9 cellular contexts compared by ENCODE assay signal in the genomic region with DNA sequence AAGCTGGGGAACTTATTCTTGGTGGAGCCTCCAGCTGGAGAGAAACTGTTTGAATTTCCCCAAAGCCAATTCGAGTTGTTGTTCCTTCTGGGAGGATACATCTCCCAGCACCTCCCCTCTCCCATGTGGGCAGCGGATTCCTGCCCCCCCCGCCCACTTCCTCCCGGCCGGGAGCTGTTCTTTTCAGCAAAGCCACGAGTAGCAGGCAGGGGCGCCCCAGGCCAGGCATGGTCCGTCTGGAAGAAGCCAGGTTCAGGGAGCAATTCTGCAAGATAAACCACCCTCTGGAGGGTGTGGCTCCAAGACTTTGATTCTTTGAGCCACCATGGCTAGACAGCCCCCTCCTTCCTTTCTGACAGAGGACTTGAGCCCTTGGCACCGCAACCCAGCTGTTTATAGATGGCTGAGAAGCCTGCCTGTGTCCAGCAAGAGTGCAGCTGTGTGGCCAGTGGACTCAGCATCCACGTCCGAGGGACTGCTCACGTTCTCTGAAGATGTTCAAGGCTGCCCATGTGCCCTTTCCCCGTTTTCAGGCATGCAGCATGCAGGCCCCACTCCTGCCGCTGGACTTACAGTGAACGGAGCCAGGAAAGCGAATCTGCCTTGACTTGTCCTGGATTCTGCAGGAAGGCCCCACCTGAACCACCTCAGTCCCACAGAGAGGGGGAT.
DNase-seq lines count a peak whose midpoint lies in the region; ATAC-seq, FAIRE-seq and TF ChIP-seq lines count a peak whose summit lies in the region.
"Had no signal": no experiment of that assay in that cellular context is flagged by ENCODE, and none has a peak within 500 bp of the region (broad histone marks: within the 10 kb centered on the region; RNA-seq: fewer than 3 reads in every experiment).

No MANE protein-coding gene starts in this region.

- no peaks in the 10 kb centered on the region for H3K9me3 ChIP-seq in K562 (replicated peaks; ENCODE audit: control insufficient read depth, insufficient read depth, low read depth, low read length)
- H3K9me3 ChIP-seq in hepatocyte (ENCODE audit: low read depth): no peaks in the 10 kb centered on the region

- intact Hi-C loops in K562 (cut with micrococcal nuclease): no loop called here

- H3K36me3 ChIP-seq in GM23338 (ENCODE audit: insufficient read depth) (no peaks in the 10 kb centered on the region), K562 (ENCODE audit: control insufficient read depth, insufficient read depth, low read length) (no peaks in the 10 kb centered on the region), hepatocyte (replicated peaks; ENCODE audit: insufficient read depth, low read depth) (no peaks in the 10 kb centered on the region)

- H3K4me1 ChIP-seq in GM23338 (ENCODE audit: insufficient read depth): peaks cover 12% of the 10 kb centered on the region
- H3K4me1 ChIP-seq in K562 (replicated peaks in 1 of 2; ENCODE audit: control insufficient read depth in 2 of 2, insufficient read depth in 2 of 2, low read length in 2 of 2): peaks cover 0 to 12% of the 10 kb centered on the region in 2 experiments; a peak in 2 of 5 replicates
- peaks cover 5% of the 10 kb centered on the region for H3K4me1 ChIP-seq in hepatocyte (ENCODE audit: insufficient read depth)

- DNase-seq in GM23338 (ENCODE audit: low spot score) (peak; percentile 74), K562 (ENCODE audit: extremely low read depth in 1 of 4, low spot score in 3 of 4) (peak; percentile 16 to 45 (median 38)), hepatocyte (ENCODE audit: low spot score) (peak; percentile 81), DMS79 treated with DMSO at 0.1 percent for 48 hours (lab: John Stamatoyannopoulos, UW) (no peak), globus pallidus (ENCODE audit: low spot score) (no peak)
- DNase-seq in T-helper 2 cell treated with Interferon-gamma antibody and Interleukin-4, amounts not matched to agents 5 μg/mL and 100 μg/mL, for 36 hours (ENCODE audit: low spot score): no peak
- DNase-seq in activated T-cell treated with anti-CD3 and anti-CD28 coated beads, Interleukin-2, amount 50 U/mL, for 1 hour: no peak

- H3K79me2 ChIP-seq in GM23338 (replicated peaks; ENCODE audit: insufficient read depth): no peaks in the 10 kb centered on the region
- H3K79me2 ChIP-seq in K562 (ENCODE audit: control insufficient read depth, insufficient read depth, low read length): no peaks in the 10 kb centered on the region
- H3K79me2 ChIP-seq in hepatocyte: no peaks in the 10 kb centered on the region

- no peaks in the 10 kb centered on the region for H4K20me1 ChIP-seq in GM23338 (replicated peaks; ENCODE audit: insufficient read depth)
- H4K20me1 ChIP-seq in K562 (replicated peaks; ENCODE audit: control insufficient read depth, insufficient read depth, low read length): no peaks in the 10 kb centered on the region
- no peaks in the 10 kb centered on the region for H4K20me1 ChIP-seq in hepatocyte (ENCODE audit: insufficient read depth, poor library complexity, severe bottlenecking)

- no peaks in the 10 kb centered on the region for H3K9me1 ChIP-seq in K562 (ENCODE audit: control insufficient read depth, insufficient read depth, low read length)

- POLR2A ChIA-PET in K562 (lab: Yijun Ruan, JAX): interaction anchor here (0.5 to 0.9 kb wide), 4 partner anchors 11 to 560 kb away, joined by 3 to 5 read pairs (median 4); no protein-coding TSS in a partner anchor

- H3K27ac ChIP-seq in GM23338 (ENCODE audit: low read depth) (peak overlapping the region; percentile 55; the same call in 1 of the 2 replicates), K562 (ENCODE audit: extremely low read depth, low read depth, low read length) (no peak overlapping the region), hepatocyte (peak overlapping the region; percentile 77), skin epidermis (peak overlapping the region in 20 of 21 experiments; percentile 14 to 87 (median 56))

- no peak overlapping the region for H3K27ac Mint-ChIP-seq in GM23338
- H3K27ac Mint-ChIP-seq in T-helper 2 cell treated with Interferon-gamma antibody and Interleukin-4, amounts not matched to agents 5 μg/mL and 100 μg/mL, for 36 hours: no peak overlapping the region

- peaks cover 14% of the 10 kb centered on the region for H3K27me3 Mint-ChIP-seq in GM23338 (ENCODE audit: insufficient read depth, low read depth, poor library complexity)
- peaks cover 13% of the 10 kb centered on the region for H3K27me3 Mint-ChIP-seq in T-helper 2 cell treated with Interferon-gamma antibody and Interleukin-4, amounts not matched to agents 5 μg/mL and 100 μg/mL, for 36 hours (ENCODE audit: low read depth)

- H3K4me2 ChIP-seq in GM23338: peak overlapping the region; percentile 68
- peak overlapping the region; percentile 46 for H3K4me2 ChIP-seq in K562 (ENCODE audit: insufficient read depth, low read length)
- peak overlapping the region; percentile 76 for H3K4me2 ChIP-seq in hepatocyte

- BruUV-seq in K562 (replicated peaks; lab: Mats Ljungman, UMichigan): no TSS peak

- H3K9me3 Mint-ChIP-seq in GM23338: no peaks in the 10 kb centered on the region
- no peaks in the 10 kb centered on the region for H3K9me3 Mint-ChIP-seq in T-helper 2 cell treated with Interferon-gamma antibody and Interleukin-4, amounts not matched to agents 5 μg/mL and 100 μg/mL, for 36 hours

- WGBS in K562 (ENCODE audit: insufficient coverage, low coverage, missing lambda C conversion rate): 2% methylated on average over 12 of the region's 16 CpGs
- 48% methylated on average over 16 of the region's 16 CpGs for WGBS in hepatocyte (ENCODE audit: low lambda C conversion rate, missing lambda C conversion rate)

- no peak for FAIRE-seq in K562 (lab: Jason Lieb, UNC)
- FAIRE-seq: GM12892 had no signal

- H3K27me3 ChIP-seq in GM23338 (ENCODE audit: insufficient read depth) (no peaks in the 10 kb centered on the region), K562 (ENCODE audit: control insufficient read depth in 2 of 2, insufficient read depth in 2 of 2, low read length in 2 of 2) (peaks cover 12 to 64% of the 10 kb centered on the region in 2 experiments; a peak in 4 of 5 replicates), hepatocyte (no peaks in the 10 kb centered on the region)

- H3K36me3 Mint-ChIP-seq in GM23338 (ENCODE audit: low read depth): peaks cover 8% of the 10 kb centered on the region; the same call in 1 of the 3 replicates
- no peaks in the 10 kb centered on the region for H3K36me3 Mint-ChIP-seq in T-helper 2 cell treated with Interferon-gamma antibody and Interleukin-4, amounts not matched to agents 5 μg/mL and 100 μg/mL, for 36 hours (ENCODE audit: low read depth)

- ATAC-seq in GM23338 (peak; percentile 83), K562 (peak; percentile 69)

- TF ChIP-seq POLR2A in K562 (conservative IDR thresholded peaks at IDR 0.05): no peak

- in situ Hi-C loops in K562 (cut with MboI): no loop called here

- peak in 1 of 2 experiments; percentile 11; a peak in 1 of 4 replicates for TF ChIP-seq RAD21 in K562 (CRISPR knock-in tag; conservative IDR thresholded peaks at IDR 0.05 in 1 of 2, IDR thresholded peaks at IDR 0.05 in 1 of 2)

- H3K4me1 Mint-ChIP-seq in GM23338: peaks cover 25% of the 10 kb centered on the region
- no peaks in the 10 kb centered on the region for H3K4me1 Mint-ChIP-seq in T-helper 2 cell treated with Interferon-gamma antibody and Interleukin-4, amounts not matched to agents 5 μg/mL and 100 μg/mL, for 36 hours (ENCODE audit: low read depth)

- no peaks in the 10 kb centered on the region for H3F3A ChIP-seq in GM23338 (replicated peaks; ENCODE audit: low read depth)

- H2AFZ ChIP-seq in GM23338: no peak overlapping the region
- peak overlapping the region; percentile 77; the same call in 1 of the 2 replicates for H2AFZ ChIP-seq in K562 (ENCODE audit: low read depth, low read length)
- H2AFZ ChIP-seq in hepatocyte: peak overlapping the region; percentile 14

- CTCF ChIA-PET in K562 (lab: Yijun Ruan, JAX; ENCODE audit: low intra/inter-chr PET ratio): no interaction called here

- TF ChIP-seq CTCF in GM23338 (conservative IDR thresholded peaks at IDR 0.05; ENCODE audit: low read depth in 2 of 2) (peak in 1 of 2 experiments; percentile 45; a peak in 2 of 4 replicates), K562 (IDR thresholded peaks at IDR 0.05 in 2 of 3, conservative IDR thresholded peaks at IDR 0.05 in 1 of 3; ENCODE audit: insufficient read depth in 2 of 3, low read depth in 1 of 3, low read length in 3 of 3) (peak in 1 of 3 experiments; percentile 7; a peak in 1 of 6 replicates), hepatocyte (IDR thresholded peaks at IDR 0.05; ENCODE audit: poor library complexity) (peak; percentile 36)

- no peak overlapping the region for H3K4me3 Mint-ChIP-seq in GM23338
- no peak overlapping the region for H3K4me3 Mint-ChIP-seq in T-helper 2 cell treated with Interferon-gamma antibody and Interleukin-4, amounts not matched to agents 5 μg/mL and 100 μg/mL, for 36 hours

- no peak for TF ChIP-seq EP300 in K562 (IDR thresholded peaks at IDR 0.05; ENCODE audit: low read length)

- H3K4me3 ChIP-seq in GM23338: no peak overlapping the region
- 0 out of 2 replicates have a peak overlapping the region, but pooled peaks have one; percentile 22 for H3K4me3 ChIP-seq in K562
- H3K4me3 ChIP-seq in hepatocyte: peak overlapping the region; percentile 7
- H3K4me3 ChIP-seq in skin epidermis: peak overlapping the region in 6 of 7 experiments; percentile 21 to 38 (median 24)

- no peak overlapping the region for H3K9ac ChIP-seq in K562 (ENCODE audit: insufficient read depth in 1 of 2, low read depth in 2 of 2, low read length in 2 of 2)

- H3K9me2 ChIP-seq in GM23338 (ENCODE audit: insufficient read depth) (no peaks in the 10 kb centered on the region; the same call in 1 of the 2 replicates), hepatocyte (replicated peaks; ENCODE audit: insufficient read depth) (no peaks in the 10 kb centered on the region)

TF ChIP-seq in GM23338, 12 proteins besides CTCF, POLR2A, EP300 and RAD21 (continues in another document):
- TF ChIP-seq EZH2phosphoT487 (IDR thresholded peaks at IDR 0.05; ENCODE audit: unreplicated experiment) (no peak), ZNF331 (CRISPR knock-in tag; IDR thresholded peaks at IDR 0.05; ENCODE audit: low read depth) (no peak)

TF ChIP-seq in K562, 482 proteins besides CTCF, POLR2A, EP300 and RAD21 (continues in another document):
- peak; percentile 26; the same call in 1 of the 2 replicates for TF ChIP-seq SPI1 (IDR thresholded peaks at IDR 0.05; ENCODE audit: borderline replicate concordance, low read depth, low read length)

Comparison
In these comparisons a context has a peak if more than half of its experiments do, and no peak if none do; other contexts are left out.
1. DNase-seq: peak in GM23338 (single experiment), K562 (4 of 4) and hepatocyte (single experiment); none in T-helper 2 cell treated with Interferon-gamma antibody and Interleukin-4, amounts not matched to agents 5 μg/mL and 100 μg/mL, for 36 hours (single experiment), DMS79 treated with DMSO at 0.1 percent for 48 hours (single experiment), activated T-cell treated with anti-CD3 and anti-CD28 coated beads, Interleukin-2, amount 50 U/mL, for 1 hour (single experiment) and globus pallidus (single experiment).
2. Peak in every context shown above with its lines, with median percentiles within 50 percentile points of each other: H3K4me2 ChIP-seq.